Comparison of ENCODE assay signal across 12 cellular contexts in the genomic region with DNA sequence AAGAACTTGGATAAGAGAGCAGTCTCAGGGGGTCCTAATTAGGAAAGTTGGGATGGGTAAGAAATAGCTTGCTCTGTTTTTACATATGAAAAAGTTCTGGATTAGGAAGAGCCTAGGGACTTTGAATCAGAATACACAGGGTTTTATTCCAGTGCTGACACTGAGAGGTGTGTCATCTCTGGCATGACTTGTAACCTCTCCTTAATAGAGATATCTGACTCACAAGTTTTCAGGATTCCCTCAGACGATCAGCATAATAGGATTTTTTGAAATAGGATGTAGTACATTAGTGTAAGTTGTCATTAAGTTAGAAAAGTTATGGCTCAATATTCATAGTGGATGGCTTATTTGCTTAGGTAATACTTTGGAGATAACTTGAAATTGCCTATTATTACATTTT.
"Had no signal": no experiment of that assay in that cellular context is flagged by ENCODE, and none has a peak within 500 bp of the region (broad histone marks: within the 10 kb centered on the region; RNA-seq: fewer than 3 reads in every experiment).

No MANE protein-coding gene starts in this region.

- H3K27me3 ChIP-seq: esophagus muscularis mucosa, pancreas, stomach had no signal

- H3K9me3 ChIP-seq: esophagus muscularis mucosa, pancreas, stomach, thoracic aorta had no signal

- H3K4me1 ChIP-seq: esophagus muscularis mucosa, pancreas, stomach had no signal

- DNase-seq: activated B cell treated with CpG ODN at 0.5 μM for 24 hours; activated CD4-positive, alpha-beta T cell treated with anti-CD3 and anti-CD28 coated beads, Interleukin-2, amount 10 ng/mL, durations not matched to agents 24 days and 14 days; activated CD8-positive, alpha-beta memory T cell treated with anti-CD3 and anti-CD28 coated beads for 24 hours; activated naive CD4-positive, alpha-beta T cell treated with anti-CD3 and anti-CD28 coated beads for 36 hours; cerebellar nuclear complex; dermis blood vessel endothelial cell; kidney glomerular epithelial cell; pancreas; stimulated activated CD4-positive, alpha-beta T cell treated with anti-CD3 and anti-CD28 coated beads, Interleukin-4, amount 100 ng/mL, for 1 hour; stomach had no signal

- ATAC-seq: pancreas had no signal

- H3K27ac ChIP-seq: esophagus muscularis mucosa, pancreas, stomach, thoracic aorta had no signal

- H3K4me3 ChIP-seq: esophagus muscularis mucosa, pancreas, stomach, thoracic aorta had no signal

- H3K36me3 ChIP-seq: esophagus muscularis mucosa, pancreas, stomach, thoracic aorta had no signal
